ENCODE assay signal across 15 cellular contexts in the genomic region with DNA sequence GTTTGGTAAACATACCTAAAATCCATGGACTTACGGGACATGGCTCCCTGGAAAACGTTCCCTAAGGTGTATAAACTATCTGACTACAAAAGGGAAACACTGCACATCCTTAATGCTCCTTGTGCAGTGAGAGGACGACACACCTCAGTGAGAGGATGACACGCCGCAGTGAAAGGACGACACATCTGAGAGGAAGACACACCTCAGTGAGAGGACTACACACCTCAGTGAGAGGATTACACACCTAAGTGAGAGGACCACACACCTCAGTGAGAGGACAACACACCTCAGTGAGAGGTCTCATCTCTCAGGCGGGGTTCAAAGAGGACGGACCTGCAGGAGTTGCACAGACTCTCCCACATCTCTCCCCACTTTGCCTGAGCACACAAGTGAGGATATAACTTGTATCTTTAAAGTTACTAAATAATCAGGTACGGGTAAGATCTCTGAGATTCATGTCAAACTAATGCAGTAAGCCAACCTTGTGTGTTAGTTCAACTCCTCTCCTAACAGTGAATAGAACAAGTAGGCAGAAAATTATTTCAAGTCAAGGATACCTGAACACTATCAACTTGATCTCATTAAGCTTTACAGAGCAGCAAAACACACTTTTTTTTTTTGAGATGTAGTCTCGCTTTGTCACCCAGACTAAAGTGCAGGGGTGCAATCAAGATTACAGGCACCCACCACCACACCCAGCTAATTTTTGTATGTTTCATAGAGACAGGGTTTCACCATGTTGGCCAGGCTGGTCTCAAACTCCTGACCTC. TPM values are rescaled to one million over a fixed set of nuclear protein-coding genes. Genes with fewer than 3 reads are reported as not detected.
A peak's percentile ranks its signal among the peaks of the same experiment; 100 is the strongest.
DNase-seq lines count a peak whose midpoint lies in the region; ATAC-seq and TF ChIP-seq lines count a peak whose summit lies in the region.
"Had no signal": no experiment of that assay in that cellular context is flagged by ENCODE, and none has a peak within 500 bp of the region (broad histone marks: within the 10 kb centered on the region; RNA-seq: fewer than 3 reads in every experiment).

No MANE protein-coding gene starts in this region.

- no peak overlapping the region for H3K27ac Mint-ChIP-seq in activated CD4-positive, alpha-beta T cell treated with anti-CD3 and anti-CD28 coated beads, Interleukin-2, amount 10 ng/mL, durations not matched to agents 7 days and 5 days
- H3K27ac Mint-ChIP-seq: activated naive CD8-positive, alpha-beta T cell treated with anti-CD3 and anti-CD28 coated beads, Interleukin-2, amount 10 ng/mL, durations not matched to agents 7 days and 5 days had no signal

- peak overlapping the region in 9 of 11 experiments; percentile 3 to 64 (median 36); a peak in 12 of 22 replicates for H3K27ac ChIP-seq in BLaER1 treated with 17β-estradiol and CSF1 and Interleukin-3, amounts not matched to agents 10 nM and 100 nM
- H3K27ac ChIP-seq in Panc1 (ENCODE audit: low read length), result no peak overlapping the region

- no peaks in the 10 kb centered on the region for H3K27me3 Mint-ChIP-seq in activated CD4-positive, alpha-beta T cell treated with anti-CD3 and anti-CD28 coated beads, Interleukin-2, amount 10 ng/mL, durations not matched to agents 7 days and 5 days
- H3K27me3 Mint-ChIP-seq: activated naive CD8-positive, alpha-beta T cell treated with anti-CD3 and anti-CD28 coated beads, Interleukin-2, amount 10 ng/mL, durations not matched to agents 7 days and 5 days; activated T-cell treated with anti-CD3 and anti-CD28 coated beads, Interleukin-2, amount 50 U/mL, for 24 hours had no signal

- H3K36me3 Mint-ChIP-seq in activated CD4-positive, alpha-beta T cell treated with anti-CD3 and anti-CD28 coated beads, Interleukin-2, amount 10 ng/mL, durations not matched to agents 7 days and 5 days (ENCODE audit: low read depth), result peaks cover 41% of the 10 kb centered on the region

- CTCF ChIA-PET in Panc1 (lab: Charles Lee), result no interaction called here
- CTCF ChIA-PET in activated CD4-positive, alpha-beta T cell treated with anti-CD3 and anti-CD28 coated beads, Interleukin-2, amount 10 ng/mL, durations not matched to agents 7 days and 5 days (lab: Charles Lee), result no interaction called here

- peaks cover 24 to 67% (median 39%) of the 10 kb centered on the region in 11 experiments; a peak in 21 of 22 replicates for H3K36me3 ChIP-seq in BLaER1 treated with 17β-estradiol and CSF1 and Interleukin-3, amounts not matched to agents 10 nM and 100 nM
- no peaks in the 10 kb centered on the region; the same call in 1 of the 2 replicates for H3K36me3 ChIP-seq in Panc1 (ENCODE audit: control insufficient read depth, insufficient read depth, low read length)
- no peaks in the 10 kb centered on the region for H3K36me3 ChIP-seq in mucosa of descending colon (ENCODE audit: low read depth)

- intact Hi-C loops in Panc1 (cut with micrococcal nuclease; ENCODE audit: unreplicated experiment) (no loop called here), mucosa of descending colon (cut with DNase I, micrococcal nuclease) (no loop called here)

- TF ChIP-seq CTCF in Panc1 (IDR thresholded peaks at IDR 0.05) (no peak), mucosa of descending colon (IDR thresholded peaks at IDR 0.05) (no peak)

- H3K4me2 ChIP-seq in BLaER1 treated with 17β-estradiol and CSF1 and Interleukin-3, amounts not matched to agents 10 nM and 100 nM, result peak overlapping the region; percentile 50 to 79 (median 71)

- TSS peak; percentile 22 for BruUV-seq in Panc1 (replicated peaks; lab: Mats Ljungman, UMichigan)

- H3K9ac ChIP-seq in BLaER1 treated with 17β-estradiol and CSF1 and Interleukin-3, amounts not matched to agents 10 nM and 100 nM, result peak overlapping the region in 4 of 11 experiments; percentile 12 to 40 (median 28); a peak in 6 of 22 replicates

- no peaks in the 10 kb centered on the region for H3K27me3 ChIP-seq in BLaER1 treated with 17β-estradiol and CSF1 and Interleukin-3, amounts not matched to agents 10 nM and 100 nM
- no peaks in the 10 kb centered on the region for H3K27me3 ChIP-seq in Panc1 (ENCODE audit: control insufficient read depth, insufficient read depth, low read length)

- ATAC-seq in GM19372 (IDR thresholded peaks at IDR 0.05; ENCODE audit: low read depth, unreplicated experiment) (peak; percentile 13), HG02885 (IDR thresholded peaks at IDR 0.05; ENCODE audit: poor library complexity, unreplicated experiment) (peak; percentile 43), Panc1 (no peak), mucosa of descending colon (no peak)

- no peak overlapping the region for H3K4me3 Mint-ChIP-seq in activated CD4-positive, alpha-beta T cell treated with anti-CD3 and anti-CD28 coated beads, Interleukin-2, amount 10 ng/mL, durations not matched to agents 7 days and 5 days
- H3K4me3 Mint-ChIP-seq: activated naive CD8-positive, alpha-beta T cell treated with anti-CD3 and anti-CD28 coated beads, Interleukin-2, amount 10 ng/mL, durations not matched to agents 7 days and 5 days; activated T-cell treated with anti-CD3 and anti-CD28 coated beads, Interleukin-2, amount 50 U/mL, for 24 hours had no signal

- peak overlapping the region in 2 of 10 experiments; percentile 20 to 31; a peak in 2 of 20 replicates for H3K4me3 ChIP-seq in BLaER1 treated with 17β-estradiol and CSF1 and Interleukin-3, amounts not matched to agents 10 nM and 100 nM
- H3K4me3 ChIP-seq in Panc1 (ENCODE audit: low read depth in 2 of 2, low read length in 2 of 2) (no peak overlapping the region), mucosa of descending colon (no peak overlapping the region)

- H3K9me3 ChIP-seq in BLaER1 treated with 17β-estradiol and CSF1 and Interleukin-3, amounts not matched to agents 10 nM and 100 nM (replicated peaks in 1 of 11), result peaks cover 0 to 16% (median 7%) of the 10 kb centered on the region in 11 experiments; a peak in 10 of 22 replicates
- H3K9me3 ChIP-seq in Panc1 (ENCODE audit: control insufficient read depth, insufficient read depth, low read depth, low read length) (no peaks in the 10 kb centered on the region), mucosa of descending colon (no peaks in the 10 kb centered on the region)

- no peak for DNase-seq in Panc1 (ENCODE audit: low read depth, low spot score)
- no peak for DNase-seq in NCI-H1694 (lab: John Stamatoyannopoulos, UW)
- DNase-seq in dedifferentiated amniotic fluid mesenchymal stem cell (ENCODE audit: extremely low spot score), result no peak
- DNase-seq in mucosa of descending colon, result no peak
- DNase-seq in activated CD4-positive, alpha-beta T cell treated with anti-CD3 and anti-CD28 coated beads, Interleukin-2, amount 10 ng/mL, durations not matched to agents 7 days and 5 days, result no peak
- DNase-seq: activated naive CD8-positive, alpha-beta T cell treated with anti-CD3 and anti-CD28 coated beads, Interleukin-2, amount 10 ng/mL, durations not matched to agents 7 days and 5 days; activated T-cell treated with anti-CD3 and anti-CD28 coated beads, Interleukin-2, amount 50 U/mL, for 24 hours; EL; hippocampal formation; kidney; NCI-H2081; stimulated activated CD4-positive, alpha-beta T cell treated with anti-CD3 and anti-CD28 coated beads, Interleukin-15, amount 100 ng/mL, for 24 hours had no signal

- peaks cover 17 to 24% (median 20%) of the 10 kb centered on the region in 10 experiments for H3K4me1 ChIP-seq in BLaER1 treated with 17β-estradiol and CSF1 and Interleukin-3, amounts not matched to agents 10 nM and 100 nM
- H3K4me1 ChIP-seq in Panc1 (ENCODE audit: control insufficient read depth, insufficient read depth, low read length), result no peaks in the 10 kb centered on the region
- no peaks in the 10 kb centered on the region for H3K4me1 ChIP-seq in mucosa of descending colon (ENCODE audit: low read depth)

- POLR2A ChIA-PET in Panc1 (lab: Charles Lee), result interaction anchor here (0.6 kb wide), 1 partner anchor 8 kb away, joined by 3 read pairs; no protein-coding TSS in a partner anchor
- POLR2A ChIA-PET in activated CD4-positive, alpha-beta T cell treated with anti-CD3 and anti-CD28 coated beads, Interleukin-2, amount 10 ng/mL, durations not matched to agents 7 days and 5 days (lab: Charles Lee), result no interaction called here

- H3K4me1 Mint-ChIP-seq in activated CD4-positive, alpha-beta T cell treated with anti-CD3 and anti-CD28 coated beads, Interleukin-2, amount 10 ng/mL, durations not matched to agents 7 days and 5 days, result peaks cover 2% of the 10 kb centered on the region

- in situ Hi-C loops in Panc1 (cut with HindIII; ENCODE audit: low pct_unique_long_range_greater_than_20kb, low sequenced_read_pairs), result no loop called here

- H3K9me3 Mint-ChIP-seq in activated CD4-positive, alpha-beta T cell treated with anti-CD3 and anti-CD28 coated beads, Interleukin-2, amount 10 ng/mL, durations not matched to agents 7 days and 5 days, result peaks cover 8% of the 10 kb centered on the region

- H4K20me1 ChIP-seq in BLaER1 treated with 17β-estradiol and CSF1 and Interleukin-3, amounts not matched to agents 10 nM and 100 nM, result peaks cover 0 to 6% (median 0%) of the 10 kb centered on the region in 11 experiments; a peak in 5 of 22 replicates

RNA-seq across cellular contexts. Expression of gene HERC2, which starts 32.1 kb away (rescaled TPM):
- 69.7 TPM for total RNA-seq in Panc1 (2021; ENCODE audit: unreplicated experiment)
- 60.2 TPM for polyA plus RNA-seq in Panc1 (2012; ENCODE audit: insufficient read length)
- 100 to 1,000 TPM in 1 of 3 donors, 10 to 100 TPM in 2; 61.2 to 109 (median 73.9) TPM for total RNA-seq in mucosa of descending colon
- 10 to 100 TPM; 47.8 to 48.2 TPM for total RNA-seq in activated CD4-positive, alpha-beta T cell treated with anti-CD3 and anti-CD28 coated beads, Interleukin-2, amount 10 ng/mL, durations not matched to agents 7 days and 5 days

Comparison
In these comparisons a context has a peak if more than half of its experiments do, and no peak if none do; other contexts are left out.
1. ATAC-seq: peak in GM19372 (single experiment) and HG02885 (single experiment); none in Panc1 (single experiment) and mucosa of descending colon (single experiment).